ENCODE assay signal across 8 cellular contexts in genomic region chr10:1050145-1050544, GRCh38. TPM values are rescaled to one million over a fixed set of nuclear protein-coding genes. Genes with fewer than 3 reads are reported as not detected.
A peak's percentile ranks its signal among the peaks of the same experiment; 100 is the strongest.
DNase-seq lines count a peak whose midpoint lies in the region; TF ChIP-seq lines count a peak whose summit lies in the region.

No MANE protein-coding gene starts in this region.

- H3K4me3 Mint-ChIP-seq in dendritic cell treated with granulocyte-macrophage colony-stimulating factor and Interleukin-4, amounts not matched to agents 40 ng/mL and 50 ng/mL, for 4 days = peak overlapping the region; percentile 89
- peak overlapping the region; percentile 89 to 92 (median 91) for H3K4me3 Mint-ChIP-seq in nephron

- H3K27me3 Mint-ChIP-seq in dendritic cell treated with granulocyte-macrophage colony-stimulating factor and Interleukin-4, amounts not matched to agents 40 ng/mL and 50 ng/mL, for 4 days = no peaks in the 10 kb centered on the region
- no peaks in the 10 kb centered on the region for H3K27me3 Mint-ChIP-seq in nephron (ENCODE audit: low read depth)

- TF ChIP-seq CTCF in Peyer's patch (IDR thresholded peaks at IDR 0.05) (no peak), nephron (IDR thresholded peaks at IDR 0.05; ENCODE audit: unreplicated experiment in 3 of 3) (no peak)

- H3K9ac ChIP-seq in ES-I3 (ENCODE audit: low read depth, low read length) = peak overlapping the region; percentile 81

- H3K36me3 Mint-ChIP-seq in dendritic cell treated with granulocyte-macrophage colony-stimulating factor and Interleukin-4, amounts not matched to agents 40 ng/mL and 50 ng/mL, for 4 days (ENCODE audit: low read depth) = peaks cover 73% of the 10 kb centered on the region
- peaks cover 37% of the 10 kb centered on the region for H3K36me3 Mint-ChIP-seq in nephron (ENCODE audit: low read depth)

- no peaks in the 10 kb centered on the region for H3K9me3 Mint-ChIP-seq in dendritic cell treated with granulocyte-macrophage colony-stimulating factor and Interleukin-4, amounts not matched to agents 40 ng/mL and 50 ng/mL, for 4 days
- H3K9me3 Mint-ChIP-seq in nephron = no peaks in the 10 kb centered on the region

- intact Hi-C loops in dendritic cell treated with granulocyte-macrophage colony-stimulating factor and Interleukin-4, amounts not matched to agents 40 ng/mL and 50 ng/mL, for 4 days (cut with micrococcal nuclease) = no loop called here

- H3K9me3 ChIP-seq in ES-I3 (ENCODE audit: control insufficient read depth, insufficient read depth, low read length) (no peaks in the 10 kb centered on the region), Peyer's patch (no peaks in the 10 kb centered on the region)

- peak overlapping the region; percentile 98 to 100 (median 98) for H3K27ac ChIP-seq in Peyer's patch

- no peak for TF ChIP-seq POLR2A in Peyer's patch (IDR thresholded peaks at IDR 0.05)

- no peaks in the 10 kb centered on the region for H3K4me1 ChIP-seq in ES-I3 (ENCODE audit: insufficient read depth, low read length)
- H3K4me1 ChIP-seq in Peyer's patch = peaks cover 0 to 31% (median 8%) of the 10 kb centered on the region in 4 donors

- H3K27me3 ChIP-seq in Peyer's patch = no peaks in the 10 kb centered on the region

- H3K27ac Mint-ChIP-seq in dendritic cell treated with granulocyte-macrophage colony-stimulating factor and Interleukin-4, amounts not matched to agents 40 ng/mL and 50 ng/mL, for 4 days = peak overlapping the region; percentile 99
- H3K27ac Mint-ChIP-seq in nephron = peak overlapping the region; percentile 91 to 99 (median 99)

- H3K36me3 ChIP-seq in ES-I3 (ENCODE audit: insufficient read depth, low read length) (no peaks in the 10 kb centered on the region), Peyer's patch (peaks cover 0 to 24% (median 0%) of the 10 kb centered on the region in 3 donors)

- no peak for DNase-seq in Peyer's patch
- DNase-seq in NCI-H446 treated with DMSO at 0.1 percent for 48 hours (lab: John Stamatoyannopoulos, UW) = no peak
- DNase-seq in activated CD4-positive, CD25-positive, alpha-beta regulatory T cell (lab: John Stamatoyannopoulos, UW) = no peak
- DNase-seq in NCI-H1048 (lab: John Stamatoyannopoulos, UW) = no peak
- DNase-seq in NCI-H2081 (lab: John Stamatoyannopoulos, UW) = no peak

- peak overlapping the region in 3 of 4 donors; percentile 81 to 95 (median 85) for H3K4me3 ChIP-seq in Peyer's patch

- H3K4me1 Mint-ChIP-seq in dendritic cell treated with granulocyte-macrophage colony-stimulating factor and Interleukin-4, amounts not matched to agents 40 ng/mL and 50 ng/mL, for 4 days (ENCODE audit: low read depth) = peaks cover 56% of the 10 kb centered on the region
- H3K4me1 Mint-ChIP-seq in nephron = peaks cover 53% of the 10 kb centered on the region

RNA-seq across cellular contexts. Expression of gene IDI1, which starts 1.2 kb away (rescaled TPM):
- total RNA-seq in Peyer's patch = 10 to 100 TPM; 52.0 to 71.0 (median 60.5) TPM

RNA-seq across cellular contexts. Expression of gene WDR37, which starts 6.0 kb away (rescaled TPM):
- total RNA-seq in Peyer's patch = 10 to 100 TPM; 16.8 to 28.8 (median 22.3) TPM

RNA-seq across cellular contexts. Expression of gene IDI2, which starts 24.5 kb away (rescaled TPM):
- not detected for total RNA-seq in Peyer's patch
